In the genomic region with DNA sequence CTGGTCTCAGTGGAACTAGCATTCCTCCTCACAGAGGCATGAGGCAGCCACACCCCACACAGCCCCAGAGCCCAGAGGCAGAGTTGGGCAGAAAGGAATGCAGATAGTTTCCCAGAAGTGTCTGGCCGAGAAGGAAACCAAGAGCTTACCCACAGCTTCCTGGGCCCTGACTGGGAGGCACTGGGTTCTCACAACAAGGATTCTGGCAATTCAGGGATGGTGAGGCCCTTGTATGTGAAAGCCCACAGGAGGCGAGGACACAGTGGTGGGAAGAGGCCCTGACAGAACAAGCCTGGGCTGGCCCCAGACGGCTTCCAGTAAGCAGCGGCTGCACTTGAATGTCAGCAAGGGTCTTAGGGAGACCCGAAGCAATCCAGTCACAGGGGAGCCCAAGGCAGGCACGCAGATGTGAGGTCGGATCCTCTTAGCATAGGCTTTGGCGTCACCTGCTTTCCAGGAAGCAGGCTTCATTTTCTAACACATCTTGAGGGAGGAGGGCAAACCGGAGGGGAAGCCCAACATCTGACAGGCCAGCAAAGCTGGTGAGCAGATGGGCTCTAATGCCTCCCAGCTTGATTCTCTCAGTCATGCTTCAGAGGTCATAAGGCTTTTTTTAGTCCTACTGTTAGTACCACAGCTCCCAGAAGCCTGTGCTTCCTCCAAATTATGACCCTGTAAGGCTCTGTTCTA, we compare ENCODE assay signal across 8 cellular contexts.
DNase-seq lines count a peak whose midpoint lies in the region; ATAC-seq and TF ChIP-seq lines count a peak whose summit lies in the region.

No MANE protein-coding gene starts in this region.

- H3K27me3 ChIP-seq in GM06990 (replicated peaks; ENCODE audit: control insufficient read depth, insufficient read depth, low read length) (no peaks in the 10 kb centered on the region), WERI-Rb-1 (ENCODE audit: insufficient read depth, low read depth, severe bottlenecking) (no peaks in the 10 kb centered on the region), cardiac muscle cell (no peaks in the 10 kb centered on the region), stomach smooth muscle (ENCODE audit: control insufficient read depth in 1 of 2, insufficient read depth in 2 of 2, low read length in 2 of 2) (no peaks in the 10 kb centered on the region)

- no peaks in the 10 kb centered on the region for H3K36me3 ChIP-seq in GM06990 (ENCODE audit: control insufficient read depth, insufficient read depth, low read length)
- peaks cover 2% of the 10 kb centered on the region; the same call in 1 of the 2 replicates for H3K36me3 ChIP-seq in WERI-Rb-1
- H3K36me3 ChIP-seq in cardiac muscle cell: no peaks in the 10 kb centered on the region
- H3K36me3 ChIP-seq in stomach smooth muscle (ENCODE audit: control insufficient read depth in 2 of 2, insufficient read depth in 2 of 2, low read length in 2 of 2): peaks cover 0 to 11% of the 10 kb centered on the region in 2 donors

- H3K9ac ChIP-seq in stomach smooth muscle (ENCODE audit: low read length in 2 of 2): peak overlapping the region; percentile 21 to 51

- H3K27ac ChIP-seq in WERI-Rb-1: peak overlapping the region; percentile 90
- H3K27ac ChIP-seq in cardiac muscle cell: peak overlapping the region; percentile 91
- H3K27ac ChIP-seq in stomach smooth muscle (ENCODE audit: low read length): peak overlapping the region; percentile 92

- WGBS in lower leg skin, 2 donors: 16 to 23% methylated on average over 8 to 9 of the region's 9 CpGs

- TF ChIP-seq CTCF in GM06990 (IDR thresholded peaks at IDR 0.05; ENCODE audit: insufficient read depth, low read length, poor library complexity, severe bottlenecking): no peak
- TF ChIP-seq CTCF in WERI-Rb-1 (IDR thresholded peaks at IDR 0.05; ENCODE audit: low read depth, low read length): no peak; the same call in 1 of the 2 replicates
- TF ChIP-seq CTCF in cardiac muscle cell (IDR thresholded peaks at IDR 0.05; ENCODE audit: low read depth, low read length): no peak
- no peak for TF ChIP-seq CTCF in lower leg skin (IDR thresholded peaks at IDR 0.05)

- H3K4me1 ChIP-seq in cardiac muscle cell (ENCODE audit: low read depth): peaks cover 11% of the 10 kb centered on the region
- H3K4me1 ChIP-seq in stomach smooth muscle (ENCODE audit: control insufficient read depth, insufficient read depth, low read length): peaks cover 33% of the 10 kb centered on the region

- peak; percentile 73 for ATAC-seq in GM21360 (IDR thresholded peaks at IDR 0.05; ENCODE audit: unreplicated experiment)

- intact Hi-C loops in lower leg skin (cut with DNase I; ENCODE audit: low total_unique reads): no loop called here

- DNase-seq in GM06990 (ENCODE audit: extremely low read depth, insufficient read length) (peak; percentile 64), HK-2 (ENCODE audit: unreplicated experiment) (peak; percentile 36), WERI-Rb-1 (peak; percentile 96), cardiac muscle cell (ENCODE audit: low read depth in 1 of 2, low spot score in 1 of 2) (peak in 1 of 2 donors; percentile 70), lower leg skin (ENCODE audit: low spot score in 2 of 2) (no peak), hypothalamus (lab: John Stamatoyannopoulos, UW) (no peak)

- no peak for TF ChIP-seq POLR2A in lower leg skin (IDR thresholded peaks at IDR 0.05)

- peak overlapping the region; percentile 31 for H3K4me3 ChIP-seq in GM06990 (replicated peaks; ENCODE audit: low read depth, low read length)
- peak overlapping the region; percentile 31 for H3K4me3 ChIP-seq in WERI-Rb-1 (ENCODE audit: low read depth, low read length)
- H3K4me3 ChIP-seq in cardiac muscle cell: no peak overlapping the region
- H3K4me3 ChIP-seq in stomach smooth muscle (ENCODE audit: low read length in 2 of 2): peak overlapping the region; percentile 34 to 52
- no peak overlapping the region for H3K4me3 ChIP-seq in lower leg skin (ENCODE audit: low read depth, poor library complexity, severe bottlenecking)

- H3K9me3 ChIP-seq in WERI-Rb-1 (ENCODE audit: severe bottlenecking): no peaks in the 10 kb centered on the region
- no peaks in the 10 kb centered on the region for H3K9me3 ChIP-seq in cardiac muscle cell (ENCODE audit: low read depth)
- no peaks in the 10 kb centered on the region for H3K9me3 ChIP-seq in stomach smooth muscle (ENCODE audit: control insufficient read depth in 2 of 2, low read length in 2 of 2)

Comparison
In these comparisons a context has a peak if more than half of its experiments do, and no peak if none do; other contexts are left out.
1. DNase-seq: peak in GM06990 (single experiment), HK-2 (single experiment) and WERI-Rb-1 (single experiment); none in lower leg skin (0 of 2) and hypothalamus (0 of 51).
2. H3K4me3 ChIP-seq: peak in GM06990 (single experiment), WERI-Rb-1 (single experiment) and stomach smooth muscle (2 of 2); none in cardiac muscle cell (single experiment) and lower leg skin (single experiment).
3. Peak in every context shown above with its lines, with median percentiles within 50 percentile points of each other: H3K27ac ChIP-seq.